ENCODE assay signal across 23 cellular contexts in the genomic region with DNA sequence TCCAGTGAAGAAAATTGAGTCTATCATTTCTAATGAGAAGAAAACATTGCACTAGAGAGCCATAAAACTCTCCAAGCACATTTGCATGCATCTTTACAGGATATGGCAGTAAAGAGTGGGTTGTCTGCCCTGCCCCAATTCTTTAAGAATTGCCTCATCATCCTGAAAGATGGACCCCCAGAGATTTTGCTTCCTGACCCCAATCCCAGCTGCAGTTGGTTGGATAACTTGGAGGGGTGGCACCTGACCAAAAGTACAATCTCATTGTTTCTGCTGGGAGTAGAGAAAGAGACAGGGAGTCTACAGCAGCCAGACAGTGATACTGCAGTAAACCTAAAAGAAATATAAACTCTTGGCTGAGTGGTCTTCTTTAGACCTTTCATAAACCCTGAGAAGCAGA.
"Had no signal": no experiment of that assay in that cellular context is flagged by ENCODE, and none has a peak within 500 bp of the region (broad histone marks: within the 10 kb centered on the region; RNA-seq: fewer than 3 reads in every experiment).

No MANE protein-coding gene starts in this region.

- H3K4me3 ChIP-seq: MG63, SJSA1 had no signal

- H3K4me1 ChIP-seq: SJSA1 had no signal

- ATAC-seq: activated naive CD8-positive, alpha-beta T cell treated with anti-CD3 and anti-CD28 coated beads, Interleukin-2, amount 50 U/mL, for 24 hours; activated T-cell treated with anti-CD3 and anti-CD28 coated beads, Interleukin-2, amount 50 U/mL, for 4 hours had no signal

- H3K9me3 ChIP-seq: MG63, SJSA1 had no signal

- H3K27me3 ChIP-seq: MG63, SJSA1 had no signal

- H3K27ac ChIP-seq: SJSA1 had no signal

- H3K36me3 ChIP-seq: MG63, SJSA1 had no signal

- DNase-seq: activated CD4-positive, alpha-beta memory T cell treated with anti-CD3 and anti-CD28 coated beads for 36 hours; activated CD4-positive, alpha-beta T cell treated with anti-CD3 and anti-CD28 coated beads, Interleukin-2, amount 10 ng/mL, durations not matched to agents 7 days and 5 days; activated CD8-positive, alpha-beta memory T cell treated with anti-CD3 and anti-CD28 coated beads, Interleukin-2, amount 50 U/mL, for 4 hours; activated effector memory CD4-positive, alpha-beta T cell treated with Interleukin-2 at 50 U/mL for 16 hours; activated naive CD4-positive, alpha-beta T cell treated with anti-CD3 and anti-CD28 coated beads, Interleukin-2, amount 10 ng/mL, durations not matched to agents 7 days and 5 days; activated naive CD8-positive, alpha-beta T cell treated with anti-CD3 and anti-CD28 coated beads, Interleukin-2, amount 50 U/mL, for 24 hours; activated T-cell treated with anti-CD3 and anti-CD28 coated beads for 4 hours; activated T-cell treated with anti-CD3 and anti-CD28 coated beads, Interleukin-2, amount 50 U/mL, for 4 hours; anterior cingulate cortex; central memory CD4-positive, alpha-beta T cell; Kasumi-1; KG1; MG63; NCI-H1048; NCI-H1105 treated with DMSO at 0.1 percent for 48 hours; NCI-H1436; NCI-H1694; NCI-H1930; NCI-H345; NCI-H524 treated with DMSO at 0.1 percent for 48 hours; OCI-M1; SK-N-SH had no signal
